ENCODE assay signal across 1 cellular context in genomic region chr9:124203818-124204217, GRCh38.
TF ChIP-seq lines count a peak whose summit lies in the region.

No MANE protein-coding gene starts in this region.

TF ChIP-seq in GM12878, 131 proteins besides CTCF, POLR2A, EP300 and RAD21:
- 0 out of 2 replicates have a peak, but pooled peaks have one; percentile 53 for TF ChIP-seq MLLT1 (IDR thresholded peaks at IDR 0.05)
- no peak for TF ChIP-seq FOS (IDR thresholded peaks at IDR 0.05; ENCODE audit: borderline replicate concordance, extremely low read depth, insufficient read length)
